Comparison of ENCODE assay signal across 1 cellular context in the genomic region with DNA sequence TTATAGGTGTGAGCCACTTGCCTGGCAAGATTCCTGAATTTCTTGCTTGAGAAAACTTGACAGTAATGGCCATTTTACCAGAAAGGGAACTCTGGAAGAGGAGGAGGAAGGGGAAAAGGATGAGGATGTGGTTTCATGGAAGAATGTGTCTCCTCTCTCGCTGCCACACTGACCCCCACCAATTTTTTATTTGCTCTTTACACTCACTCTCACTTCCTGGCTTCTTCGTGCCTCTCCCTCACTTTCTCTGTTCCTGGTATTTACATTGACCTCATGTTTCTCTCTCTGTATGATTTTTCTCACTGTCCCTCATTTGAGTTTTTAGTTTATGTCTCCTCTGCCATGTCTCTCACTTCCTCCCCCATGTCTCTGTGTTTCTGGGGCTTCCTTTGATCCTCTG.
TF ChIP-seq lines count a peak whose summit lies in the region.

No MANE protein-coding gene starts in this region.

TF ChIP-seq in GM23338, 12 proteins besides CTCF, POLR2A, EP300 and RAD21 (continued from another document):
- TF ChIP-seq, protein P1, sequence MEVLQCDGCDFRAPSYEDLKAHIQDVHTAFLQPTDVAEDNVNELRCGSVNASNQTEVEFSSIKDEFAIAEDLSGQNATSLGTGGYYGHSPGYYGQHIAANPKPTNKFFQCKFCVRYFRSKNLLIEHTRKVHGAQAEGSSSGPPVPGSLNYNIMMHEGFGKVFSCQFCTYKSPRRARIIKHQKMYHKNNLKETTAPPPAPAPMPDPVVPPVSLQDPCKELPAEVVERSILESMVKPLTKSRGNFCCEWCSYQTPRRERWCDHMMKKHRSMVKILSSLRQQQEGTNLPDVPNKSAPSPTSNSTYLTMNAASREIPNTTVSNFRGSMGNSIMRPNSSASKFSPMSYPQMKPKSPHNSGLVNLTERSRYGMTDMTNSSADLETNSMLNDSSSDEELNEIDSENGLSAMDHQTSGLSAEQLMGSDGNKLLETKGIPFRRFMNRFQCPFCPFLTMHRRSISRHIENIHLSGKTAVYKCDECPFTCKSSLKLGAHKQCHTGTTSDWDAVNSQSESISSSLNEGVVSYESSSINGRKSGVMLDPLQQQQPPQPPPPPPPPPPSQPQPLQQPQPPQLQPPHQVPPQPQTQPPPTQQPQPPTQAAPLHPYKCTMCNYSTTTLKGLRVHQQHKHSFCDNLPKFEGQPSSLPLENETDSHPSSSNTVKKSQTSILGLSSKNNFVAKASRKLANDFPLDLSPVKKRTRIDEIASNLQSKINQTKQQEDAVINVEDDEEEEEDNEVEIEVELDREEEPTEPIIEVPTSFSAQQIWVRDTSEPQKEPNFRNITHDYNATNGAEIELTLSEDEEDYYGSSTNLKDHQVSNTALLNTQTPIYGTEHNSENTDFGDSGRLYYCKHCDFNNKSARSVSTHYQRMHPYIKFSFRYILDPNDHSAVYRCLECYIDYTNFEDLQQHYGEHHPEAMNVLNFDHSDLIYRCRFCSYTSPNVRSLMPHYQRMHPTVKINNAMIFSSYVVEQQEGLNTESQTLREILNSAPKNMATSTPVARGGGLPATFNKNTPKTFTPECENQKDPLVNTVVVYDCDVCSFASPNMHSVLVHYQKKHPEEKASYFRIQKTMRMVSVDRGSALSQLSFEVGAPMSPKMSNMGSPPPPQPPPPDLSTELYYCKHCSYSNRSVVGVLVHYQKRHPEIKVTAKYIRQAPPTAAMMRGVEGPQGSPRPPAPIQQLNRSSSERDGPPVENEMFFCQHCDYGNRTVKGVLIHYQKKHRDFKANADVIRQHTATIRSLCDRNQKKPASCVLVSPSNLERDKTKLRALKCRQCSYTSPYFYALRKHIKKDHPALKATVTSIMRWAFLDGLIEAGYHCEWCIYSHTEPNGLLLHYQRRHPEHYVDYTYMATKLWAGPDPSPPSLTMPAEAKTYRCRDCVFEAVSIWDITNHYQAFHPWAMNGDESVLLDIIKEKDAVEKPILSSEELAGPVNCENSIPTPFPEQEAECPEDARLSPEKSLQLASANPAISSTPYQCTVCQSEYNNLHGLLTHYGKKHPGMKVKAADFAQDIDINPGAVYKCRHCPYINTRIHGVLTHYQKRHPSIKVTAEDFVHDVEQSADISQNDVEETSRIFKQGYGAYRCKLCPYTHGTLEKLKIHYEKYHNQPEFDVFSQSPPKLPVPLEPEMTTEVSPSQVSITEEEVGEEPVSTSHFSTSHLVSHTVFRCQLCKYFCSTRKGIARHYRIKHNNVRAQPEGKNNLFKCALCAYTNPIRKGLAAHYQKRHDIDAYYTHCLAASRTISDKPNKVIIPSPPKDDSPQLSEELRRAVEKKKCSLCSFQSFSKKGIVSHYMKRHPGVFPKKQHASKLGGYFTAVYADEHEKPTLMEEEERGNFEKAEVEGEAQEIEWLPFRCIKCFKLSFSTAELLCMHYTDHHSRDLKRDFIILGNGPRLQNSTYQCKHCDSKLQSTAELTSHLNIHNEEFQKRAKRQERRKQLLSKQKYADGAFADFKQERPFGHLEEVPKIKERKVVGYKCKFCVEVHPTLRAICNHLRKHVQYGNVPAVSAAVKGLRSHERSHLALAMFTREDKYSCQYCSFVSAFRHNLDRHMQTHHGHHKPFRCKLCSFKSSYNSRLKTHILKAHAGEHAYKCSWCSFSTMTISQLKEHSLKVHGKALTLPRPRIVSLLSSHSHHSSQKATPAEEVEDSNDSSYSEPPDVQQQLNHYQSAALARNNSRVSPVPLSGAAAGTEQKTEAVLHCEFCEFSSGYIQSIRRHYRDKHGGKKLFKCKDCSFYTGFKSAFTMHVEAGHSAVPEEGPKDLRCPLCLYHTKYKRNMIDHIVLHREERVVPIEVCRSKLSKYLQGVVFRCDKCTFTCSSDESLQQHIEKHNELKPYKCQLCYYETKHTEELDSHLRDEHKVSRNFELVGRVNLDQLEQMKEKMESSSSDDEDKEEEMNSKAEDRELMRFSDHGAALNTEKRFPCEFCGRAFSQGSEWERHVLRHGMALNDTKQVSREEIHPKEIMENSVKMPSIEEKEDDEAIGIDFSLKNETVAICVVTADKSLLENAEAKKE (CRISPR knock-in tag; IDR thresholded peaks at IDR 0.05): no peak
- TF ChIP-seq, protein P2, sequence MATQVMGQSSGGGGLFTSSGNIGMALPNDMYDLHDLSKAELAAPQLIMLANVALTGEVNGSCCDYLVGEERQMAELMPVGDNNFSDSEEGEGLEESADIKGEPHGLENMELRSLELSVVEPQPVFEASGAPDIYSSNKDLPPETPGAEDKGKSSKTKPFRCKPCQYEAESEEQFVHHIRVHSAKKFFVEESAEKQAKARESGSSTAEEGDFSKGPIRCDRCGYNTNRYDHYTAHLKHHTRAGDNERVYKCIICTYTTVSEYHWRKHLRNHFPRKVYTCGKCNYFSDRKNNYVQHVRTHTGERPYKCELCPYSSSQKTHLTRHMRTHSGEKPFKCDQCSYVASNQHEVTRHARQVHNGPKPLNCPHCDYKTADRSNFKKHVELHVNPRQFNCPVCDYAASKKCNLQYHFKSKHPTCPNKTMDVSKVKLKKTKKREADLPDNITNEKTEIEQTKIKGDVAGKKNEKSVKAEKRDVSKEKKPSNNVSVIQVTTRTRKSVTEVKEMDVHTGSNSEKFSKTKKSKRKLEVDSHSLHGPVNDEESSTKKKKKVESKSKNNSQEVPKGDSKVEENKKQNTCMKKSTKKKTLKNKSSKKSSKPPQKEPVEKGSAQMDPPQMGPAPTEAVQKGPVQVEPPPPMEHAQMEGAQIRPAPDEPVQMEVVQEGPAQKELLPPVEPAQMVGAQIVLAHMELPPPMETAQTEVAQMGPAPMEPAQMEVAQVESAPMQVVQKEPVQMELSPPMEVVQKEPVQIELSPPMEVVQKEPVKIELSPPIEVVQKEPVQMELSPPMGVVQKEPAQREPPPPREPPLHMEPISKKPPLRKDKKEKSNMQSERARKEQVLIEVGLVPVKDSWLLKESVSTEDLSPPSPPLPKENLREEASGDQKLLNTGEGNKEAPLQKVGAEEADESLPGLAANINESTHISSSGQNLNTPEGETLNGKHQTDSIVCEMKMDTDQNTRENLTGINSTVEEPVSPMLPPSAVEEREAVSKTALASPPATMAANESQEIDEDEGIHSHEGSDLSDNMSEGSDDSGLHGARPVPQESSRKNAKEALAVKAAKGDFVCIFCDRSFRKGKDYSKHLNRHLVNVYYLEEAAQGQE (IDR thresholded peaks at IDR 0.05; ENCODE audit: unreplicated experiment): no peak
- TF ChIP-seq STAT1 (IDR thresholded peaks at IDR 0.05; ENCODE audit: unreplicated experiment): no peak
- TF ChIP-seq, protein P3, sequence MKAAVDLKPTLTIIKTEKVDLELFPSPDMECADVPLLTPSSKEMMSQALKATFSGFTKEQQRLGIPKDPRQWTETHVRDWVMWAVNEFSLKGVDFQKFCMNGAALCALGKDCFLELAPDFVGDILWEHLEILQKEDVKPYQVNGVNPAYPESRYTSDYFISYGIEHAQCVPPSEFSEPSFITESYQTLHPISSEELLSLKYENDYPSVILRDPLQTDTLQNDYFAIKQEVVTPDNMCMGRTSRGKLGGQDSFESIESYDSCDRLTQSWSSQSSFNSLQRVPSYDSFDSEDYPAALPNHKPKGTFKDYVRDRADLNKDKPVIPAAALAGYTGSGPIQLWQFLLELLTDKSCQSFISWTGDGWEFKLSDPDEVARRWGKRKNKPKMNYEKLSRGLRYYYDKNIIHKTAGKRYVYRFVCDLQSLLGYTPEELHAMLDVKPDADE (IDR thresholded peaks at IDR 0.05): no peak
- TF ChIP-seq EZH2 (IDR thresholded peaks at IDR 0.05; ENCODE audit: low read depth, unreplicated experiment): no peak
- no peak for TF ChIP-seq POLR2AphosphoS5 (IDR thresholded peaks at IDR 0.05; ENCODE audit: low read depth)
- no peak for TF ChIP-seq NANOG (IDR thresholded peaks at IDR 0.05; ENCODE audit: borderline replicate concordance)
- no peak for TF ChIP-seq EZH2phosphoT487 (IDR thresholded peaks at IDR 0.05; ENCODE audit: unreplicated experiment)
